Comparison of ENCODE assay signal across 10 cellular contexts in genomic region chr3:158107508-158108095, GRCh38. TPM values are rescaled to one million over a fixed set of nuclear protein-coding genes. Genes with fewer than 3 reads are reported as not detected.
DNase-seq lines count a peak whose midpoint lies in the region; TF ChIP-seq lines count a peak whose summit lies in the region.
"Had no signal": no experiment of that assay in that cellular context is flagged by ENCODE, and none has a peak within 500 bp of the region (broad histone marks: within the 10 kb centered on the region; RNA-seq: fewer than 3 reads in every experiment).

No MANE protein-coding gene starts in this region.

- H3K27me3 ChIP-seq in CD8-positive, alpha-beta memory T cell (ENCODE audit: insufficient read depth, low read length, poor library complexity, severe bottlenecking), result peaks cover 52% of the 10 kb centered on the region
- peaks cover 12 to 58% of the 10 kb centered on the region in 2 experiments for H3K27me3 ChIP-seq in mesenchymal stem cell (ENCODE audit: control insufficient read depth in 1 of 2, insufficient read depth in 1 of 2, low read length in 2 of 2)
- peaks cover 19% of the 10 kb centered on the region for H3K27me3 ChIP-seq in ascending aorta

- H3K36me3 ChIP-seq in CD8-positive, alpha-beta memory T cell (ENCODE audit: insufficient read depth, low read length), result no peaks in the 10 kb centered on the region
- H3K36me3 ChIP-seq in mesenchymal stem cell (ENCODE audit: control insufficient read depth in 1 of 2, insufficient read depth in 2 of 2, low read depth in 1 of 2, low read length in 2 of 2) (no peaks in the 10 kb centered on the region), ascending aorta (no peaks in the 10 kb centered on the region)

- H3K27ac Mint-ChIP-seq in CD8-positive, alpha-beta memory T cell, result peak overlapping the region in 1 of 8 donors; percentile 72
- H3K27ac Mint-ChIP-seq in activated CD4-positive, alpha-beta memory T cell treated with anti-CD3 and anti-CD28 coated beads for 36 hours, result no peak overlapping the region

- peak overlapping the region; percentile 89 for H3K9ac ChIP-seq in mesenchymal stem cell (ENCODE audit: low read length)

- peak overlapping the region; percentile 23 to 85 (median 78) for H3K4me3 Mint-ChIP-seq in CD8-positive, alpha-beta memory T cell
- H3K4me3 Mint-ChIP-seq in activated CD4-positive, alpha-beta memory T cell treated with anti-CD3 and anti-CD28 coated beads for 36 hours, result peak overlapping the region; percentile 63

- CTCF ChIA-PET in CD8-positive, alpha-beta memory T cell (lab: Charles Lee), result no interaction called here
- CTCF ChIA-PET in activated CD4-positive, alpha-beta memory T cell treated with anti-CD3 and anti-CD28 coated beads for 36 hours (lab: Charles Lee), result interaction anchor here (1.0 kb wide), 1 partner anchor 206 kb away, joined by 4 read pairs; no protein-coding TSS in a partner anchor

- POLR2A ChIA-PET in CD8-positive, alpha-beta memory T cell (lab: Charles Lee), result interaction anchor here (0.6 to 1.3 kb wide), 3 partner anchors 10 to 12 kb away, joined by 3 read pairs; no protein-coding TSS in a partner anchor
- POLR2A ChIA-PET in activated CD4-positive, alpha-beta memory T cell treated with anti-CD3 and anti-CD28 coated beads for 36 hours (lab: Charles Lee), result no interaction called here

- H3K4ac ChIP-seq in mesenchymal stem cell (ENCODE audit: low read depth in 1 of 2, low read length in 2 of 2), result no peak overlapping the region

- DNase-seq in CD8-positive, alpha-beta memory T cell, result no peak
- DNase-seq in activated CD4-positive, alpha-beta memory T cell treated with anti-CD3 and anti-CD28 coated beads for 36 hours, result no peak
- DNase-seq in mesenchymal stem cell (peak; percentile 19), D341Med (ENCODE audit: low spot score) (no peak), ascending aorta (ENCODE audit: low spot score in 2 of 2) (no peak), NCI-H524 treated with DMSO at 0.1 percent for 48 hours (lab: John Stamatoyannopoulos, UW) (no peak), ACHN (no peak)
- DNase-seq: stimulated activated CD4-positive, alpha-beta T cell treated with anti-CD3 and anti-CD28 coated beads, Interleukin-1b, Interleukin-23, amount 100 ng/mL, for 48 hours had no signal

- H3K9me3 Mint-ChIP-seq in CD8-positive, alpha-beta memory T cell, result peaks cover 13 to 25% (median 20%) of the 10 kb centered on the region in 5 donors
- no peaks in the 10 kb centered on the region for H3K9me3 Mint-ChIP-seq in activated CD4-positive, alpha-beta memory T cell treated with anti-CD3 and anti-CD28 coated beads for 36 hours

- no peak overlapping the region for H2BK5ac ChIP-seq in mesenchymal stem cell (ENCODE audit: low read depth, low read length, poor library complexity, severe bottlenecking)

- peaks cover 2% of the 10 kb centered on the region for H3K79me1 ChIP-seq in mesenchymal stem cell (replicated peaks; ENCODE audit: low read length, poor library complexity, severe bottlenecking)

- H3K9me3 ChIP-seq in CD8-positive, alpha-beta memory T cell (ENCODE audit: low read length), result no peaks in the 10 kb centered on the region
- H3K9me3 ChIP-seq in mesenchymal stem cell (ENCODE audit: control insufficient read depth, low read length) (no peaks in the 10 kb centered on the region), ascending aorta (no peaks in the 10 kb centered on the region)

- peaks cover 63 to 81% (median 81%) of the 10 kb centered on the region in 3 donors for H3K4me1 Mint-ChIP-seq in CD8-positive, alpha-beta memory T cell
- peaks cover 65% of the 10 kb centered on the region for H3K4me1 Mint-ChIP-seq in activated CD4-positive, alpha-beta memory T cell treated with anti-CD3 and anti-CD28 coated beads for 36 hours (ENCODE audit: low read depth)

- no peak overlapping the region for H2AK5ac ChIP-seq in mesenchymal stem cell (ENCODE audit: low read length, severe bottlenecking)

- no peak overlapping the region for H3K27ac ChIP-seq in CD8-positive, alpha-beta memory T cell (ENCODE audit: low read depth, low read length)
- no peak overlapping the region for H3K27ac ChIP-seq in mesenchymal stem cell (ENCODE audit: low read length, poor library complexity, severe bottlenecking)
- H3K27ac ChIP-seq in ascending aorta, result peak overlapping the region in 1 of 2 donors; percentile 29

- no peak overlapping the region for H2AFZ ChIP-seq in mesenchymal stem cell (ENCODE audit: low read depth, low read length)

- H3K14ac ChIP-seq in mesenchymal stem cell (ENCODE audit: low read length in 2 of 2), result no peak overlapping the region

- H4K8ac ChIP-seq in mesenchymal stem cell (ENCODE audit: low read length), result no peak overlapping the region

- in situ Hi-C loops in ACHN (cut with HindIII; ENCODE audit: low pct_ligation_motif_present, low pct_unique_long_range_greater_than_20kb, low sequenced_read_pairs), result no loop called here

- H3K36me3 Mint-ChIP-seq in CD8-positive, alpha-beta memory T cell, result peaks cover 0 to 12% (median 0%) of the 10 kb centered on the region in 3 donors
- H3K36me3 Mint-ChIP-seq in activated CD4-positive, alpha-beta memory T cell treated with anti-CD3 and anti-CD28 coated beads for 36 hours, result peaks cover 17% of the 10 kb centered on the region

- H3K18ac ChIP-seq in mesenchymal stem cell (ENCODE audit: low read depth in 1 of 2, low read length in 2 of 2), result no peak overlapping the region

- peaks cover 61 to 67% of the 10 kb centered on the region in 2 donors for H3K27me3 Mint-ChIP-seq in CD8-positive, alpha-beta memory T cell
- peaks cover 57% of the 10 kb centered on the region for H3K27me3 Mint-ChIP-seq in activated CD4-positive, alpha-beta memory T cell treated with anti-CD3 and anti-CD28 coated beads for 36 hours

- no peak overlapping the region for H2BK120ac ChIP-seq in mesenchymal stem cell (ENCODE audit: low read depth, low read length)

- no peak overlapping the region for H4K91ac ChIP-seq in mesenchymal stem cell (ENCODE audit: low read length)

- H3K23ac ChIP-seq in mesenchymal stem cell (ENCODE audit: low read length in 2 of 2), result no peak overlapping the region

- intact Hi-C loops in activated CD4-positive, alpha-beta memory T cell treated with anti-CD3 and anti-CD28 coated beads for 36 hours (cut with micrococcal nuclease), result loop anchor here (2.0 to 10.0 kb wide), 4 partner anchors 13 to 535 kb away; partner anchors contain the start of gene GFM1
- intact Hi-C loops in ascending aorta (cut with DNase I), result loop anchor here (5.0 to 10.0 kb wide), 2 partner anchors 465 to 933 kb away; partner anchors contain the start of gene MLF1

- no peak overlapping the region for H2BK15ac ChIP-seq in mesenchymal stem cell (ENCODE audit: low read depth, poor library complexity, severe bottlenecking)

- no peak overlapping the region for H2BK12ac ChIP-seq in mesenchymal stem cell (ENCODE audit: low read length in 2 of 2)

- H3K4me1 ChIP-seq in CD8-positive, alpha-beta memory T cell (ENCODE audit: insufficient read depth, low read length), result peaks cover 55% of the 10 kb centered on the region
- H3K4me1 ChIP-seq in mesenchymal stem cell (ENCODE audit: control insufficient read depth, insufficient read depth, low read depth, low read length) (peaks cover 29% of the 10 kb centered on the region), ascending aorta (peaks cover 7 to 18% of the 10 kb centered on the region in 2 donors)

- TF ChIP-seq POLR2A in GM19099 (IDR thresholded peaks at IDR 0.05; ENCODE audit: extremely low read depth, insufficient read length, low read depth), result peak; percentile 44

- 5% methylated on average over 4 of the region's 14 CpGs for WGBS in mesenchymal stem cell

- H3K4me3 ChIP-seq in CD8-positive, alpha-beta memory T cell (ENCODE audit: low read length), result no peak overlapping the region
- H3K4me3 ChIP-seq in mesenchymal stem cell (ENCODE audit: insufficient read depth in 1 of 2, low read depth in 1 of 2, low read length in 2 of 2), result peak overlapping the region in 1 of 2 experiments; percentile 86
- H3K4me3 ChIP-seq in ascending aorta, result peak overlapping the region in 1 of 2 donors; percentile 64
- H3K4me3 ChIP-seq: lung had no signal

- no peak overlapping the region for H3K4me2 ChIP-seq in mesenchymal stem cell (ENCODE audit: low read length, poor library complexity, severe bottlenecking)

- no peak for TF ChIP-seq CTCF in ascending aorta (IDR thresholded peaks at IDR 0.05)

RNA-seq across cellular contexts. Expression of gene SHOX2, which starts 1.4 kb away (rescaled TPM):
- not detected for total RNA-seq in CD8-positive, alpha-beta memory T cell
- polyA plus RNA-seq in CD8-positive, alpha-beta memory T cell, result not detected
- not detected for total RNA-seq in activated CD4-positive, alpha-beta memory T cell treated with anti-CD3 and anti-CD28 coated beads for 36 hours
- polyA plus RNA-seq in mesenchymal stem cell (2013, experiment 1 of 2), result not detected
- 0.03 TPM for polyA plus RNA-seq in mesenchymal stem cell (2013, experiment 2 of 2)
- not detected for total RNA-seq in ascending aorta

RNA-seq across cellular contexts. Expression of gene RSRC1, which starts 2.3 kb away (rescaled TPM):
- total RNA-seq in CD8-positive, alpha-beta memory T cell, result 10 to 100 TPM; 35.4 to 43.3 TPM
- polyA plus RNA-seq in CD8-positive, alpha-beta memory T cell, result 32.9 TPM
- total RNA-seq in activated CD4-positive, alpha-beta memory T cell treated with anti-CD3 and anti-CD28 coated beads for 36 hours, result 10 to 100 TPM; 39.4 to 43.8 TPM
- 17.4 TPM for polyA plus RNA-seq in mesenchymal stem cell (2013, experiment 1 of 2)
- polyA plus RNA-seq in mesenchymal stem cell (2013, experiment 2 of 2), result 16.5 TPM
- total RNA-seq in ascending aorta, result 28.0 TPM
